In genomic region chr1:45923343-45923742, GRCh38 we compare ENCODE assay signal across 17 cellular contexts.
DNase-seq lines count a peak whose midpoint lies in the region; ATAC-seq and TF ChIP-seq lines count a peak whose summit lies in the region.
"Had no signal": no experiment of that assay in that cellular context is flagged by ENCODE, and none has a peak within 500 bp of the region (broad histone marks: within the 10 kb centered on the region; RNA-seq: fewer than 3 reads in every experiment).

No MANE protein-coding gene starts in this region.

- ATAC-seq in natural killer cell (peak; percentile 31 to 54 (median 51)), left colon (peak; percentile 8), GM21825 (IDR thresholded peaks at IDR 0.05; ENCODE audit: unreplicated experiment) (no peak)
- no peak for ATAC-seq in natural killer cell treated with Interleukin-12 subunit alpha and Interleukin-12 subunit beta and Interleukin-15 and Interleukin-18, amount 100 ng/mL, for 72 hours

- H3K4me1 ChIP-seq in smooth muscle cell (ENCODE audit: low read depth) (peaks cover 39% of the 10 kb centered on the region), A673 (ENCODE audit: insufficient read depth, low read length, poor library complexity, severe bottlenecking) (peaks cover 5% of the 10 kb centered on the region)

- H3K4me1 Mint-ChIP-seq in natural killer cell = peaks cover 33 to 54% of the 10 kb centered on the region in 2 donors
- H3K4me1 Mint-ChIP-seq in natural killer cell treated with Interleukin-12 subunit alpha and Interleukin-12 subunit beta and Interleukin-15 and Interleukin-18, amount 100 ng/mL, for 72 hours (ENCODE audit: low read depth in 2 of 2) = peaks cover 25 to 26% of the 10 kb centered on the region in 2 donors

- H3K4me3 ChIP-seq in smooth muscle cell (no peak overlapping the region), A673 (ENCODE audit: low read depth, low read length, poor library complexity, severe bottlenecking) (no peak overlapping the region)
- H3K4me3 ChIP-seq: BLaER1, HAP-1 had no signal

- no TSS peak for BruUV-seq in A673 (replicated peaks; lab: Mats Ljungman, UMichigan)

- no peaks in the 10 kb centered on the region for H3K36me3 Mint-ChIP-seq in natural killer cell
- no peaks in the 10 kb centered on the region for H3K36me3 Mint-ChIP-seq in natural killer cell treated with Interleukin-12 subunit alpha and Interleukin-12 subunit beta and Interleukin-15 and Interleukin-18, amount 100 ng/mL, for 72 hours
- H3K36me3 Mint-ChIP-seq: CD8-positive, alpha-beta memory T cell had no signal

- WGBS in smooth muscle cell (ENCODE audit: low lambda C conversion rate) = 79% methylated on average over 4 of the region's 4 CpGs

- DNase-seq in NCI-H82 (lab: John Stamatoyannopoulos, UW) (peak; percentile 21), NCI-H82 treated with DMSO at 0.1 percent for 48 hours (lab: John Stamatoyannopoulos, UW; ENCODE audit: unreplicated experiment) (no peak), natural killer cell (no peak), left colon (no peak), smooth muscle cell (lab: John Stamatoyannopoulos, UW; ENCODE audit: unreplicated experiment) (no peak), A673 (ENCODE audit: low spot score) (no peak)
- DNase-seq in natural killer cell treated with Interleukin-12 subunit alpha and Interleukin-12 subunit beta and Interleukin-15 and Interleukin-18, amount 100 ng/mL, for 72 hours (ENCODE audit: low spot score) = no peak
- DNase-seq: AML-193; Caco-2; CD8-positive, alpha-beta memory T cell; DND-41; GDM1; GOT3 had no signal

- peak overlapping the region in 1 of 2 donors; percentile 71 for H3K27ac Mint-ChIP-seq in natural killer cell
- peak overlapping the region in 1 of 2 donors; percentile 56 for H3K27ac Mint-ChIP-seq in natural killer cell treated with Interleukin-12 subunit alpha and Interleukin-12 subunit beta and Interleukin-15 and Interleukin-18, amount 100 ng/mL, for 72 hours

- H3F3A ChIP-seq in smooth muscle cell (ENCODE audit: low read depth) = peaks cover 9% of the 10 kb centered on the region

- H3K79me2 ChIP-seq in smooth muscle cell (ENCODE audit: low read depth) = peaks cover 12% of the 10 kb centered on the region

- peak overlapping the region; percentile 4 for H3K4me3 Mint-ChIP-seq in natural killer cell
- H3K4me3 Mint-ChIP-seq in natural killer cell treated with Interleukin-12 subunit alpha and Interleukin-12 subunit beta and Interleukin-15 and Interleukin-18, amount 100 ng/mL, for 72 hours = no peak overlapping the region
- H3K4me3 Mint-ChIP-seq: CD8-positive, alpha-beta memory T cell had no signal

- TF ChIP-seq CTCF in natural killer cell (IDR thresholded peaks at IDR 0.05) (no peak), smooth muscle cell (IDR thresholded peaks at IDR 0.05; ENCODE audit: borderline replicate concordance, insufficient read depth, poor library complexity, severe bottlenecking) (no peak), A673 (conservative IDR thresholded peaks at IDR 0.05; ENCODE audit: low read depth, low read length) (no peak)

- no peaks in the 10 kb centered on the region for H3K27me3 ChIP-seq in smooth muscle cell (ENCODE audit: low read depth)
- H3K27me3 ChIP-seq in A673 (replicated peaks; ENCODE audit: insufficient read depth, low read depth, low read length, poor library complexity) = no peaks in the 10 kb centered on the region
- H3K27me3 ChIP-seq: BLaER1 had no signal

- CTCF ChIA-PET in A673 (lab: Charles Lee) = no interaction called here

- no peaks in the 10 kb centered on the region for H4K20me1 ChIP-seq in smooth muscle cell (ENCODE audit: low read depth)
- H4K20me1 ChIP-seq: BLaER1 had no signal

- H3K9me3 ChIP-seq in smooth muscle cell (replicated peaks; ENCODE audit: low read depth) (no peaks in the 10 kb centered on the region), A673 (ENCODE audit: low read depth, low read length, poor library complexity, severe bottlenecking) (no peaks in the 10 kb centered on the region)
- H3K9me3 ChIP-seq: Caco-2, HAP-1 had no signal

- no peak overlapping the region for H3K9ac ChIP-seq in smooth muscle cell (ENCODE audit: low read depth)
- H3K9ac ChIP-seq: BLaER1 had no signal

- H3K27ac ChIP-seq in smooth muscle cell (ENCODE audit: low read depth) (peak overlapping the region; percentile 94), A673 (ENCODE audit: low read depth, low read length, poor library complexity, severe bottlenecking) (no peak overlapping the region)
- H3K27ac ChIP-seq: 22Rv1, BLaER1 had no signal

- H2AFZ ChIP-seq in smooth muscle cell (ENCODE audit: low read depth) = no peak overlapping the region

- H3K36me3 ChIP-seq in smooth muscle cell (ENCODE audit: low read depth) (no peaks in the 10 kb centered on the region), A673 (ENCODE audit: insufficient read depth, low read length, poor library complexity, severe bottlenecking) (no peaks in the 10 kb centered on the region)
- H3K36me3 ChIP-seq: HAP-1 had no signal

- intact Hi-C loops in natural killer cell (cut with micrococcal nuclease) (no loop called here), left colon (cut with DNase I, micrococcal nuclease) (no loop called here), A673 (cut with micrococcal nuclease; ENCODE audit: unreplicated experiment) (no loop called here)

- POLR2A ChIA-PET in A673 (lab: Charles Lee; ENCODE audit: low non-redundant PET) = no interaction called here

- H3K4me2 ChIP-seq in smooth muscle cell = no peak overlapping the region
- H3K4me2 ChIP-seq: BLaER1 had no signal

- no peaks in the 10 kb centered on the region for H3K27me3 Mint-ChIP-seq in natural killer cell (ENCODE audit: low read depth in 2 of 2)
- H3K27me3 Mint-ChIP-seq in natural killer cell treated with Interleukin-12 subunit alpha and Interleukin-12 subunit beta and Interleukin-15 and Interleukin-18, amount 100 ng/mL, for 72 hours = no peaks in the 10 kb centered on the region
- H3K27me3 Mint-ChIP-seq: CD8-positive, alpha-beta memory T cell had no signal

- no peaks in the 10 kb centered on the region for H3K9me3 Mint-ChIP-seq in natural killer cell
- no peaks in the 10 kb centered on the region for H3K9me3 Mint-ChIP-seq in natural killer cell treated with Interleukin-12 subunit alpha and Interleukin-12 subunit beta and Interleukin-15 and Interleukin-18, amount 100 ng/mL, for 72 hours
- H3K9me3 Mint-ChIP-seq: CD8-positive, alpha-beta memory T cell had no signal

Comparison
In these comparisons a context has a peak if more than half of its experiments do, and no peak if none do; other contexts are left out.
1. ATAC-seq: peak in natural killer cell (3 of 3) and left colon (single experiment); none in natural killer cell treated with Interleukin-12 subunit alpha and Interleukin-12 subunit beta and Interleukin-15 and Interleukin-18, amount 100 ng/mL, for 72 hours (0 of 2) and GM21825 (single experiment).